14 cellular contexts compared by ENCODE assay signal in genomic region chr5:173010021-173010420, GRCh38. TPM values are rescaled to one million over a fixed set of nuclear protein-coding genes. Genes with fewer than 3 reads are reported as not detected.
DNase-seq lines count a peak whose midpoint lies in the region; ATAC-seq and TF ChIP-seq lines count a peak whose summit lies in the region.
"Had no signal": no experiment of that assay in that cellular context is flagged by ENCODE, and none has a peak within 500 bp of the region (broad histone marks: within the 10 kb centered on the region; RNA-seq: fewer than 3 reads in every experiment).

No MANE protein-coding gene starts in this region.

- H3K4me1 Mint-ChIP-seq in osteocyte (ENCODE audit: unreplicated experiment), result peaks cover 24% of the 10 kb centered on the region

- peaks cover 13% of the 10 kb centered on the region for H3K9me1 ChIP-seq in IMR-90 (ENCODE audit: insufficient read depth, low read length)

- H3K18ac ChIP-seq in IMR-90 (ENCODE audit: low read depth, low read length), result no peak overlapping the region

- no peak overlapping the region for H3K14ac ChIP-seq in IMR-90 (replicated peaks; ENCODE audit: low read depth, low read length)

- no peak overlapping the region for H2BK15ac ChIP-seq in IMR-90 (ENCODE audit: low read depth, low read length)

- H3K27ac Mint-ChIP-seq in osteocyte (ENCODE audit: unreplicated experiment), result no peak overlapping the region

- H3K9ac ChIP-seq in IMR-90 (ENCODE audit: low read depth, low read length), result no peak overlapping the region
- H3K9ac ChIP-seq: SK-N-SH had no signal

- CTCF ChIA-PET in IMR-90 (lab: Yijun Ruan, JAX), result interaction anchor here (1.6 kb wide), 1 partner anchor 125 kb away, joined by 6 read pairs; no protein-coding TSS in a partner anchor

- H3K4me3 Mint-ChIP-seq in osteocyte (ENCODE audit: unreplicated experiment), result no peak overlapping the region

- H3K4me2 ChIP-seq in IMR-90 (ENCODE audit: low read depth, low read length), result no peak overlapping the region
- H3K4me2 ChIP-seq: SK-N-SH had no signal

- no peak overlapping the region for H3K56ac ChIP-seq in IMR-90 (ENCODE audit: extremely low read depth, insufficient read depth, low read length)

- no peak overlapping the region for H3K4ac ChIP-seq in IMR-90 (ENCODE audit: low read depth, low read length)

- H2BK20ac ChIP-seq in IMR-90 (ENCODE audit: low read depth, low read length), result no peak overlapping the region

- no peak overlapping the region for H4K5ac ChIP-seq in IMR-90 (ENCODE audit: low read depth, low read length)

- H3K4me3 ChIP-seq in IMR-90 (ENCODE audit: insufficient read depth, low read depth, low read length) (no peak overlapping the region), breast epithelium (no peak overlapping the region), skeletal muscle cell (ENCODE audit: low read depth, low read length) (no peak overlapping the region), sigmoid colon (no peak overlapping the region)

- H2AK5ac ChIP-seq in IMR-90 (ENCODE audit: low read depth, low read length), result no peak overlapping the region

- TF ChIP-seq POLR2A in IMR-90 (IDR thresholded peaks at IDR 0.05; ENCODE audit: low read depth, low read length) (no peak), breast epithelium (IDR thresholded peaks at IDR 0.05) (no peak), sigmoid colon (IDR thresholded peaks at IDR 0.05) (no peak)

- no peak for TF ChIP-seq EP300 in sigmoid colon (IDR thresholded peaks at IDR 0.05)

- H2BK5ac ChIP-seq in IMR-90 (ENCODE audit: low read depth, low read length, poor library complexity, severe bottlenecking), result no peak overlapping the region

- no peak overlapping the region for H2BK120ac ChIP-seq in IMR-90 (ENCODE audit: low read depth, low read length)

- intact Hi-C loops in IMR-90 (cut with micrococcal nuclease) (no loop called here), breast epithelium (cut with DNase I; ENCODE audit: low total_unique reads) (no loop called here), sigmoid colon (cut with DNase I) (no loop called here)

- dilution Hi-C loops in IMR-90 (cut with HindIII; ENCODE audit: low sequenced_read_pairs, unreplicated experiment), result no loop called here

- H3K79me1 ChIP-seq in IMR-90 (ENCODE audit: low read depth in 1 of 2, low read length in 2 of 2), result peaks cover 35 to 75% of the 10 kb centered on the region in 2 experiments

- H3K36me3 ChIP-seq in IMR-90 (ENCODE audit: control insufficient read depth, insufficient read depth, low read length) (peaks cover 1% of the 10 kb centered on the region; the same call in 1 of the 2 replicates), breast epithelium (no peaks in the 10 kb centered on the region), sigmoid colon (no peaks in the 10 kb centered on the region)

- no peaks in the 10 kb centered on the region for H3K27me3 ChIP-seq in IMR-90 (ENCODE audit: control insufficient read depth, insufficient read depth, low read length)
- H3K27me3 ChIP-seq in breast epithelium, result no peaks in the 10 kb centered on the region
- no peaks in the 10 kb centered on the region for H3K27me3 ChIP-seq in sigmoid colon

- TF ChIP-seq CTCF in IMR-90 (conservative IDR thresholded peaks at IDR 0.05; ENCODE audit: low read depth, low read length), result no peak
- no peak for TF ChIP-seq CTCF in breast epithelium (IDR thresholded peaks at IDR 0.05)
- no peak for TF ChIP-seq CTCF in osteocyte (IDR thresholded peaks at IDR 0.05)
- TF ChIP-seq CTCF in sigmoid colon (IDR thresholded peaks at IDR 0.05), result no peak

- no peak overlapping the region for H4K91ac ChIP-seq in IMR-90 (ENCODE audit: insufficient read depth, low read depth, low read length)

- POLR2A ChIA-PET in IMR-90 (lab: Charles Lee; ENCODE audit: unreplicated experiment), result no interaction called here

- peaks cover 17% of the 10 kb centered on the region for H3K4me1 ChIP-seq in IMR-90 (ENCODE audit: control insufficient read depth, insufficient read depth, low read length)
- H3K4me1 ChIP-seq in breast epithelium, result peaks cover 0 to 4% of the 10 kb centered on the region in 2 donors
- H3K4me1 ChIP-seq in sigmoid colon, result peaks cover 0 to 22% (median 11%) of the 10 kb centered on the region in 4 donors

- DNase-seq in EH (ENCODE audit: low read depth) (peak; percentile 41), IMR-90 (peak; percentile 62), breast epithelium (ENCODE audit: low spot score in 2 of 2) (no peak), skeletal muscle cell (ENCODE audit: low read depth) (peak; percentile 57), osteocyte (ENCODE audit: extremely low spot score, unreplicated experiment) (no peak), NCI-H446 (lab: John Stamatoyannopoulos, UW) (no peak), sigmoid colon (no peak)
- DNase-seq: activated gamma-delta T cell; DND-41; NCI-H2171 treated with DMSO at 0.1 percent for 48 hours; SK-N-SH; stimulated activated naive CD4-positive, alpha-beta T cell had no signal

- no peak overlapping the region for H4K8ac ChIP-seq in IMR-90 (ENCODE audit: low read depth in 2 of 2, low read length in 2 of 2)

- in situ Hi-C loops in IMR-90 (cut with MboI; ENCODE audit: low sequenced_read_pairs), result no loop called here

- H3K9me3 Mint-ChIP-seq in osteocyte (ENCODE audit: unreplicated experiment), result no peaks in the 10 kb centered on the region

- H4K20me1 ChIP-seq in IMR-90 (ENCODE audit: insufficient read depth, low read length), result peaks cover 48% of the 10 kb centered on the region

- ATAC-seq in IMR-90 (ENCODE audit: low read depth) (peak; percentile 8), GM19397 (IDR thresholded peaks at IDR 0.05; ENCODE audit: unreplicated experiment) (no peak)

- no TSS peak for BruUV-seq in IMR-90 (replicated peaks; lab: Mats Ljungman, UMichigan)

- 0 out of 2 replicates have a peak overlapping the region, but pooled peaks have one; percentile 75 for H3K23ac ChIP-seq in IMR-90 (ENCODE audit: low read depth, low read length)

- no peaks in the 10 kb centered on the region for H3K27me3 Mint-ChIP-seq in osteocyte (ENCODE audit: unreplicated experiment)

- no CpG with 5 or more reads among the region's 6 CpGs for WGBS in IMR-90 (ENCODE audit: extremely low coverage in 2 of 2, insufficient read length in 1 of 2), 2 experiments
- 83 to 87% methylated on average over 6 of the region's 6 CpGs for WGBS in sigmoid colon, 2 donors

- TF ChIP-seq RAD21 in IMR-90 (IDR thresholded peaks at IDR 0.05; ENCODE audit: low read length), result no peak

- no peak overlapping the region for H2AK9ac ChIP-seq in IMR-90 (replicated peaks; ENCODE audit: low read depth, low read length, poor library complexity)

- no peak overlapping the region for H2AFZ ChIP-seq in IMR-90 (replicated peaks; ENCODE audit: low read length, poor library complexity)

- no peaks in the 10 kb centered on the region for H3K9me3 ChIP-seq in IMR-90 (ENCODE audit: control insufficient read depth, insufficient read depth, low read length)
- H3K9me3 ChIP-seq in breast epithelium, result no peaks in the 10 kb centered on the region
- H3K9me3 ChIP-seq in sigmoid colon, result no peaks in the 10 kb centered on the region
- H3K9me3 ChIP-seq: SK-N-SH had no signal

- H3K36me3 Mint-ChIP-seq in osteocyte (ENCODE audit: unreplicated experiment), result peaks cover 4% of the 10 kb centered on the region

- no peak overlapping the region for H3K27ac ChIP-seq in IMR-90 (ENCODE audit: insufficient read depth, low read length)
- H3K27ac ChIP-seq in breast epithelium, result peak overlapping the region; percentile 2 to 75
- H3K27ac ChIP-seq in sigmoid colon, result no peak overlapping the region
- H3K27ac ChIP-seq: epithelial cell of prostate had no signal

TF ChIP-seq in IMR-90, 13 proteins besides CTCF, POLR2A, EP300 and RAD21 (continues in another document):
- no peak for TF ChIP-seq NFE2L2 (IDR thresholded peaks at IDR 0.05; ENCODE audit: low read depth, low read length)
- no peak for TF ChIP-seq MAZ (IDR thresholded peaks at IDR 0.05; ENCODE audit: borderline replicate concordance, low read depth, low read length)
- no peak for TF ChIP-seq CEBPB (IDR thresholded peaks at IDR 0.05; ENCODE audit: low read depth, low read length)
- no peak for TF ChIP-seq MAFK (IDR thresholded peaks at IDR 0.05; ENCODE audit: low read depth, low read length)
- TF ChIP-seq, protein P1, sequence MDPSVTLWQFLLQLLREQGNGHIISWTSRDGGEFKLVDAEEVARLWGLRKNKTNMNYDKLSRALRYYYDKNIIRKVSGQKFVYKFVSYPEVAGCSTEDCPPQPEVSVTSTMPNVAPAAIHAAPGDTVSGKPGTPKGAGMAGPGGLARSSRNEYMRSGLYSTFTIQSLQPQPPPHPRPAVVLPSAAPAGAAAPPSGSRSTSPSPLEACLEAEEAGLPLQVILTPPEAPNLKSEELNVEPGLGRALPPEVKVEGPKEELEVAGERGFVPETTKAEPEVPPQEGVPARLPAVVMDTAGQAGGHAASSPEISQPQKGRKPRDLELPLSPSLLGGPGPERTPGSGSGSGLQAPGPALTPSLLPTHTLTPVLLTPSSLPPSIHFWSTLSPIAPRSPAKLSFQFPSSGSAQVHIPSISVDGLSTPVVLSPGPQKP (IDR thresholded peaks at IDR 0.05; ENCODE audit: borderline replicate concordance, low read depth, low read length), result no peak
- no peak for TF ChIP-seq BHLHE40 (IDR thresholded peaks at IDR 0.05; ENCODE audit: low read depth, low read length)

RNA-seq across cellular contexts. Expression of gene ATP6V0E1, which starts 26.4 kb away (rescaled TPM):
- total RNA-seq in IMR-90 (2012; rRNA removed) (277 and 299 TPM in 2 replicates), breast epithelium (100 to 1,000 TPM; 173 to 219 (median 185) TPM), osteocyte (261 and 282 TPM in 2 replicates), sigmoid colon (100 to 1,000 TPM; 117 to 154 (median 134) TPM)
- polyA plus RNA-seq in IMR-90 (2012; rRNA removed) (258 TPM in 2 replicates), sigmoid colon (100 to 1,000 TPM; 158 to 261 (median 249) TPM)
- 96.0 and 111 TPM in 2 replicates for polyA plus RNA-seq in IMR-90 (2012; cell fraction: cytosol; rRNA removed)
- 16.9 and 96.8 TPM in 2 replicates for polyA plus RNA-seq in IMR-90 (2012; cell fraction: nucleus; rRNA removed; ENCODE audit: low replicate concordance)

RNA-seq across cellular contexts. Expression of gene CREBRF, which starts 46.1 kb away (rescaled TPM):
- 11.1 and 16.1 TPM in 2 replicates for total RNA-seq in IMR-90 (2012; rRNA removed)
- 3.0 and 3.2 TPM in 2 replicates for polyA plus RNA-seq in IMR-90 (2012; rRNA removed)
- polyA plus RNA-seq in IMR-90 (2012; cell fraction: cytosol; rRNA removed), result 0.56 and 0.80 TPM in 2 replicates
- polyA plus RNA-seq in IMR-90 (2012; cell fraction: nucleus; rRNA removed; ENCODE audit: low replicate concordance), result 1.5 and 18.2 TPM in 2 replicates
- total RNA-seq in breast epithelium, result 10 to 100 TPM; 51.1 to 77.1 (median 63.8) TPM
- total RNA-seq in osteocyte, result 22.3 and 23.8 TPM in 2 replicates
- total RNA-seq in sigmoid colon, result 10 to 100 TPM; 47.9 to 58.5 (median 56.6) TPM
- polyA plus RNA-seq in sigmoid colon, result 1 to 10 TPM; 4.4 to 6.6 (median 6.6) TPM

RNA-seq across cellular contexts. Expression of gene RPL26L1, which starts 50.8 kb away (rescaled TPM):
- total RNA-seq in IMR-90 (2012; rRNA removed) (109 and 118 TPM in 2 replicates), breast epithelium (10 to 100 TPM; 21.4 to 34.1 (median 22.0) TPM), osteocyte (43.5 and 45.1 TPM in 2 replicates), sigmoid colon (10 to 100 TPM; 11.6 to 30.9 (median 25.4) TPM)
- polyA plus RNA-seq in IMR-90 (2012; rRNA removed) (134 and 140 TPM in 2 replicates), sigmoid colon (10 to 100 TPM; 31.2 to 70.9 (median 41.8) TPM)
- 54.4 and 111 TPM in 2 replicates for polyA plus RNA-seq in IMR-90 (2012; cell fraction: cytosol; rRNA removed)
- polyA plus RNA-seq in IMR-90 (2012; cell fraction: nucleus; rRNA removed; ENCODE audit: low replicate concordance), result 60.2 and 86.2 TPM in 2 replicates

Comparison
In these comparisons a context has a peak if more than half of its experiments do, and no peak if none do; other contexts are left out.
1. DNase-seq: peak in EH (single experiment), IMR-90 (single experiment) and skeletal muscle cell (single experiment); none in breast epithelium (0 of 2), osteocyte (single experiment), NCI-H446 (0 of 2) and sigmoid colon (single experiment).
2. H3K27ac ChIP-seq: peak in breast epithelium (2 of 2); none in IMR-90 (single experiment) and sigmoid colon (0 of 4).